Comparison of ENCODE assay signal across 1 cellular context in the genomic region with DNA sequence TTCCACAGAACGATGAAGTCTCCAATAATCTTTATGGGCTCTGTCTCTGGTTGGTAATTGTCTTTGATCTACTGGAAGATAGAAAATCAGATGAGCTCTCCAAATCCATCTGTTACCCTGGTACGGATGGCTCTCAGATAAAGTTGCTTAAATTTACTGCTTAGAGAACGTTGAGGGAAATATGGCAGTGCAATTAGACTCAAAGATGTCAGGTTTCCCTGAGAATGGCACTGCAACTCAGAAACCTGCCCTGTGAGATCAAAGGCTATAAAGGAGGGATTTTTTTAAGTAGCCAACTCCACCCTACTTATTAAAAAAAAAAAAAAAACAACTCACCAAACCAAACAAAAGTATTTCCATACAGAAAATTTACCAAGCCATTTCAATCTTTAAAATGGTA.
TF ChIP-seq lines count a peak whose summit lies in the region.

No MANE protein-coding gene starts in this region.

TF ChIP-seq in WTC11, 78 proteins besides CTCF, POLR2A, EP300 and RAD21 (continued from another document):
- TF ChIP-seq, protein P1, sequence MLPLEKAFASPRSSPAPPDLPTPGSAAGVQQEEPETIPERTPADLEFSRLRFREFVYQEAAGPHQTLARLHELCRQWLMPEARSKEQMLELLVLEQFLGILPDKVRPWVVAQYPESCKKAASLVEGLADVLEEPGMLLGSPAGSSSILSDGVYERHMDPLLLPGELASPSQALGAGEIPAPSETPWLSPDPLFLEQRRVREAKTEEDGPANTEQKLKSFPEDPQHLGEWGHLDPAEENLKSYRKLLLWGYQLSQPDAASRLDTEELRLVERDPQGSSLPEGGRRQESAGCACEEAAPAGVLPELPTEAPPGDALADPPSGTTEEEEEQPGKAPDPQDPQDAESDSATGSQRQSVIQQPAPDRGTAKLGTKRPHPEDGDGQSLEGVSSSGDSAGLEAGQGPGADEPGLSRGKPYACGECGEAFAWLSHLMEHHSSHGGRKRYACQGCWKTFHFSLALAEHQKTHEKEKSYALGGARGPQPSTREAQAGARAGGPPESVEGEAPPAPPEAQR (CRISPR knock-in tag; IDR thresholded peaks at IDR 0.05) = no peak
- TF ChIP-seq, protein P2, sequence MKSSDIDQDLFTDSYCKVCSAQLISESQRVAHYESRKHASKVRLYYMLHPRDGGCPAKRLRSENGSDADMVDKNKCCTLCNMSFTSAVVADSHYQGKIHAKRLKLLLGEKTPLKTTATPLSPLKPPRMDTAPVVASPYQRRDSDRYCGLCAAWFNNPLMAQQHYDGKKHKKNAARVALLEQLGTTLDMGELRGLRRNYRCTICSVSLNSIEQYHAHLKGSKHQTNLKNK (CRISPR knock-in tag; IDR thresholded peaks at IDR 0.05) = no peak
- TF ChIP-seq, protein P3, sequence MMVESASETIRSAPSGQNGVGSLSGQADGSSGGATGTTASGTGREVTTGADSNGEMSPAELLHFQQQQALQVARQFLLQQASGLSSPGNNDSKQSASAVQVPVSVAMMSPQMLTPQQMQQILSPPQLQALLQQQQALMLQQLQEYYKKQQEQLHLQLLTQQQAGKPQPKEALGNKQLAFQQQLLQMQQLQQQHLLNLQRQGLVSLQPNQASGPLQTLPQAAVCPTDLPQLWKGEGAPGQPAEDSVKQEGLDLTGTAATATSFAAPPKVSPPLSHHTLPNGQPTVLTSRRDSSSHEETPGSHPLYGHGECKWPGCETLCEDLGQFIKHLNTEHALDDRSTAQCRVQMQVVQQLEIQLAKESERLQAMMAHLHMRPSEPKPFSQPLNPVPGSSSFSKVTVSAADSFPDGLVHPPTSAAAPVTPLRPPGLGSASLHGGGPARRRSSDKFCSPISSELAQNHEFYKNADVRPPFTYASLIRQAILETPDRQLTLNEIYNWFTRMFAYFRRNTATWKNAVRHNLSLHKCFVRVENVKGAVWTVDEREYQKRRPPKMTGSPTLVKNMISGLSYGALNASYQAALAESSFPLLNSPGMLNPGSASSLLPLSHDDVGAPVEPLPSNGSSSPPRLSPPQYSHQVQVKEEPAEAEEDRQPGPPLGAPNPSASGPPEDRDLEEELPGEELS (CRISPR knock-in tag; IDR thresholded peaks at IDR 0.05) = no peak
